ENCODE assay signal across 7 cellular contexts in genomic region chr3:66306081-66306480, GRCh38.
DNase-seq lines count a peak whose midpoint lies in the region; ATAC-seq lines count a peak whose summit lies in the region.
"Not testable (repeated sequence)": the region's sequence is repeated elsewhere in the genome, so short reads cannot be mapped to it uniquely, and the experiment has no call there.

No MANE protein-coding gene starts in this region.

- intact Hi-C loops in activated CD4-positive, alpha-beta memory T cell treated with anti-CD3 and anti-CD28 coated beads for 36 hours (cut with micrococcal nuclease); naive thymus-derived CD4-positive, alpha-beta T cell (cut with micrococcal nuclease): not testable (repeated sequence)

- peak overlapping the region; percentile 11 to 83 (median 42) for H3K4me3 Mint-ChIP-seq in CD4-positive, CD25-positive, alpha-beta regulatory T cell
- H3K4me3 Mint-ChIP-seq in CD8-positive, alpha-beta memory T cell = peak overlapping the region in 5 of 7 donors; percentile 21 to 67 (median 48)
- not testable (repeated sequence) for H3K4me3 Mint-ChIP-seq in activated CD4-positive, alpha-beta memory T cell treated with anti-CD3 and anti-CD28 coated beads for 36 hours; activated naive CD8-positive, alpha-beta T cell treated with anti-CD3 and anti-CD28 coated beads, Interleukin-2, amount 50 U/mL, for 24 hours
- peak overlapping the region in 1 of 2 donors; percentile 41 for H3K4me3 Mint-ChIP-seq in activated T-cell treated with anti-CD3 and anti-CD28 coated beads, Interleukin-2, amount 50 U/mL, for 72 hours
- peak overlapping the region in 1 of 10 donors; percentile 9 for H3K4me3 Mint-ChIP-seq in naive thymus-derived CD4-positive, alpha-beta T cell
- peak overlapping the region; percentile 63 for H3K4me3 Mint-ChIP-seq in stimulated activated effector memory CD8-positive, alpha-beta T cell treated with anti-CD3 and anti-CD28 coated beads, Interleukin-12 subunit alpha, Interleukin-12 subunit beta, amount 100 ng/mL, for 72 hours

- ATAC-seq in CD4-positive, CD25-positive, alpha-beta regulatory T cell (ENCODE audit: low read depth in 2 of 2); activated T-cell treated with anti-CD3 and anti-CD28 coated beads, Interleukin-2, amount 50 U/mL, for 72 hours (replicated peaks in 1 of 2); activated naive CD8-positive, alpha-beta T cell treated with anti-CD3 and anti-CD28 coated beads, Interleukin-2, amount 50 U/mL, for 24 hours; naive thymus-derived CD4-positive, alpha-beta T cell; stimulated activated effector memory CD8-positive, alpha-beta T cell treated with anti-CD3 and anti-CD28 coated beads, Interleukin-12 subunit alpha, Interleukin-12 subunit beta, amount 100 ng/mL, for 72 hours: not testable (repeated sequence)

- not testable (repeated sequence) for H3K9me3 ChIP-seq in CD4-positive, CD25-positive, alpha-beta regulatory T cell (ENCODE audit: control insufficient read depth in 2 of 2, low read length in 2 of 2); CD8-positive, alpha-beta memory T cell (ENCODE audit: low read length); naive thymus-derived CD4-positive, alpha-beta T cell (ENCODE audit: control insufficient read depth in 2 of 3, low read length in 3 of 3)

- not testable (repeated sequence) for DNase-seq in CD4-positive, CD25-positive, alpha-beta regulatory T cell; activated CD4-positive, alpha-beta memory T cell treated with anti-CD3 and anti-CD28 coated beads for 36 hours; activated T-cell treated with anti-CD3 and anti-CD28 coated beads, Interleukin-2, amount 50 U/mL, for 72 hours; activated naive CD8-positive, alpha-beta T cell treated with anti-CD3 and anti-CD28 coated beads, Interleukin-2, amount 50 U/mL, for 24 hours; naive thymus-derived CD4-positive, alpha-beta T cell; stimulated activated effector memory CD8-positive, alpha-beta T cell treated with anti-CD3 and anti-CD28 coated beads, Interleukin-12 subunit alpha, Interleukin-12 subunit beta, amount 100 ng/mL, for 72 hours (ENCODE audit: low spot score in 2 of 2)
- peak in 1 of 5 donors; percentile 20 for DNase-seq in CD8-positive, alpha-beta memory T cell

- not testable (repeated sequence) for H3K9me3 Mint-ChIP-seq in CD4-positive, CD25-positive, alpha-beta regulatory T cell; activated T-cell treated with anti-CD3 and anti-CD28 coated beads, Interleukin-2, amount 50 U/mL, for 72 hours; activated naive CD8-positive, alpha-beta T cell treated with anti-CD3 and anti-CD28 coated beads, Interleukin-2, amount 50 U/mL, for 24 hours; stimulated activated effector memory CD8-positive, alpha-beta T cell treated with anti-CD3 and anti-CD28 coated beads, Interleukin-12 subunit alpha, Interleukin-12 subunit beta, amount 100 ng/mL, for 72 hours
- peaks cover 0 to 15% (median 9%) of the 10 kb centered on the region in 5 donors for H3K9me3 Mint-ChIP-seq in CD8-positive, alpha-beta memory T cell
- peaks cover 17% of the 10 kb centered on the region for H3K9me3 Mint-ChIP-seq in activated CD4-positive, alpha-beta memory T cell treated with anti-CD3 and anti-CD28 coated beads for 36 hours
- H3K9me3 Mint-ChIP-seq in naive thymus-derived CD4-positive, alpha-beta T cell = peaks cover 0 to 25% (median 12%) of the 10 kb centered on the region in 11 donors

- CTCF ChIA-PET in CD8-positive, alpha-beta memory T cell (lab: Charles Lee) = interaction anchor here (1.5 to 2.1 kb wide), 2 partner anchors 8 to 66 kb away, joined by 3 to 5 read pairs; no protein-coding TSS in a partner anchor
- CTCF ChIA-PET in activated CD4-positive, alpha-beta memory T cell treated with anti-CD3 and anti-CD28 coated beads for 36 hours (lab: Charles Lee); naive thymus-derived CD4-positive, alpha-beta T cell (lab: Charles Lee): not testable (repeated sequence)

- POLR2A ChIA-PET in CD8-positive, alpha-beta memory T cell (lab: Charles Lee) = interaction anchor here (0.6 to 0.7 kb wide), 2 partner anchors 25 to 48 kb away, joined by 3 to 6 read pairs; no protein-coding TSS in a partner anchor
- POLR2A ChIA-PET in activated CD4-positive, alpha-beta memory T cell treated with anti-CD3 and anti-CD28 coated beads for 36 hours (lab: Charles Lee); naive thymus-derived CD4-positive, alpha-beta T cell (lab: Charles Lee): not testable (repeated sequence)

- peak overlapping the region; percentile 71 for H3K27ac ChIP-seq in CD4-positive, CD25-positive, alpha-beta regulatory T cell (ENCODE audit: insufficient read depth, low read length, poor library complexity, severe bottlenecking)
- H3K27ac ChIP-seq in CD8-positive, alpha-beta memory T cell (ENCODE audit: low read depth, low read length); naive thymus-derived CD4-positive, alpha-beta T cell (ENCODE audit: low read depth, low read length): not testable (repeated sequence)

- peaks cover 57% of the 10 kb centered on the region for H3K4me1 ChIP-seq in CD4-positive, CD25-positive, alpha-beta regulatory T cell (ENCODE audit: control insufficient read depth, insufficient read depth, low read length, poor library complexity, severe bottlenecking)
- peaks cover 56% of the 10 kb centered on the region for H3K4me1 ChIP-seq in CD8-positive, alpha-beta memory T cell (ENCODE audit: insufficient read depth, low read length)
- H3K4me1 ChIP-seq in naive thymus-derived CD4-positive, alpha-beta T cell (ENCODE audit: control insufficient read depth in 2 of 2, insufficient read depth in 2 of 2, low read length in 2 of 2) = peaks cover 29 to 66% of the 10 kb centered on the region in 2 donors

- H3K27ac Mint-ChIP-seq in CD4-positive, CD25-positive, alpha-beta regulatory T cell = peak overlapping the region in 2 of 3 donors; percentile 93 to 100
- H3K27ac Mint-ChIP-seq in CD8-positive, alpha-beta memory T cell = peak overlapping the region in 2 of 8 donors; percentile 82 to 97
- H3K27ac Mint-ChIP-seq in activated CD4-positive, alpha-beta memory T cell treated with anti-CD3 and anti-CD28 coated beads for 36 hours = peak overlapping the region; percentile 86
- H3K27ac Mint-ChIP-seq in activated T-cell treated with anti-CD3 and anti-CD28 coated beads, Interleukin-2, amount 50 U/mL, for 72 hours = peak overlapping the region; percentile 81
- H3K27ac Mint-ChIP-seq in activated naive CD8-positive, alpha-beta T cell treated with anti-CD3 and anti-CD28 coated beads, Interleukin-2, amount 50 U/mL, for 24 hours = peak overlapping the region; percentile 30
- peak overlapping the region in 5 of 9 donors; percentile 22 to 62 (median 45) for H3K27ac Mint-ChIP-seq in naive thymus-derived CD4-positive, alpha-beta T cell
- H3K27ac Mint-ChIP-seq in stimulated activated effector memory CD8-positive, alpha-beta T cell treated with anti-CD3 and anti-CD28 coated beads, Interleukin-12 subunit alpha, Interleukin-12 subunit beta, amount 100 ng/mL, for 72 hours = not testable (repeated sequence)

- H3K4me3 ChIP-seq in CD4-positive, CD25-positive, alpha-beta regulatory T cell (ENCODE audit: low read depth, low read length); CD8-positive, alpha-beta memory T cell (ENCODE audit: low read length); naive thymus-derived CD4-positive, alpha-beta T cell (ENCODE audit: low read length): not testable (repeated sequence)

- not testable (repeated sequence) for H3K36me3 Mint-ChIP-seq in CD4-positive, CD25-positive, alpha-beta regulatory T cell
- H3K36me3 Mint-ChIP-seq in CD8-positive, alpha-beta memory T cell = peaks cover 8 to 26% (median 13%) of the 10 kb centered on the region in 3 donors
- H3K36me3 Mint-ChIP-seq in activated CD4-positive, alpha-beta memory T cell treated with anti-CD3 and anti-CD28 coated beads for 36 hours = peaks cover 28% of the 10 kb centered on the region
- peaks cover 13 to 24% of the 10 kb centered on the region in 2 donors for H3K36me3 Mint-ChIP-seq in activated T-cell treated with anti-CD3 and anti-CD28 coated beads, Interleukin-2, amount 50 U/mL, for 72 hours (ENCODE audit: insufficient read depth in 2 of 2)
- H3K36me3 Mint-ChIP-seq in activated naive CD8-positive, alpha-beta T cell treated with anti-CD3 and anti-CD28 coated beads, Interleukin-2, amount 50 U/mL, for 24 hours (ENCODE audit: low read depth) = peaks cover 35% of the 10 kb centered on the region
- H3K36me3 Mint-ChIP-seq in naive thymus-derived CD4-positive, alpha-beta T cell = peaks cover 4 to 50% (median 37%) of the 10 kb centered on the region in 5 donors
- H3K36me3 Mint-ChIP-seq in stimulated activated effector memory CD8-positive, alpha-beta T cell treated with anti-CD3 and anti-CD28 coated beads, Interleukin-12 subunit alpha, Interleukin-12 subunit beta, amount 100 ng/mL, for 72 hours = peaks cover 26% of the 10 kb centered on the region

- H3K27me3 Mint-ChIP-seq in CD4-positive, CD25-positive, alpha-beta regulatory T cell; CD8-positive, alpha-beta memory T cell; activated CD4-positive, alpha-beta memory T cell treated with anti-CD3 and anti-CD28 coated beads for 36 hours; activated T-cell treated with anti-CD3 and anti-CD28 coated beads, Interleukin-2, amount 50 U/mL, for 72 hours (ENCODE audit: low read depth); activated naive CD8-positive, alpha-beta T cell treated with anti-CD3 and anti-CD28 coated beads, Interleukin-2, amount 50 U/mL, for 24 hours; naive thymus-derived CD4-positive, alpha-beta T cell: not testable (repeated sequence)

- H3K4me1 Mint-ChIP-seq in CD4-positive, CD25-positive, alpha-beta regulatory T cell = peaks cover 0 to 59% (median 29%) of the 10 kb centered on the region in 4 donors
- not testable (repeated sequence) for H3K4me1 Mint-ChIP-seq in CD8-positive, alpha-beta memory T cell
- peaks cover 39% of the 10 kb centered on the region for H3K4me1 Mint-ChIP-seq in activated CD4-positive, alpha-beta memory T cell treated with anti-CD3 and anti-CD28 coated beads for 36 hours (ENCODE audit: low read depth)
- peaks cover 51% of the 10 kb centered on the region for H3K4me1 Mint-ChIP-seq in activated T-cell treated with anti-CD3 and anti-CD28 coated beads, Interleukin-2, amount 50 U/mL, for 72 hours (ENCODE audit: low read depth)
- peaks cover 63% of the 10 kb centered on the region for H3K4me1 Mint-ChIP-seq in activated naive CD8-positive, alpha-beta T cell treated with anti-CD3 and anti-CD28 coated beads, Interleukin-2, amount 50 U/mL, for 24 hours
- peaks cover 27 to 66% (median 47%) of the 10 kb centered on the region in 7 donors for H3K4me1 Mint-ChIP-seq in naive thymus-derived CD4-positive, alpha-beta T cell
- H3K4me1 Mint-ChIP-seq in stimulated activated effector memory CD8-positive, alpha-beta T cell treated with anti-CD3 and anti-CD28 coated beads, Interleukin-12 subunit alpha, Interleukin-12 subunit beta, amount 100 ng/mL, for 72 hours = peaks cover 39% of the 10 kb centered on the region

- H3K36me3 ChIP-seq in CD4-positive, CD25-positive, alpha-beta regulatory T cell (ENCODE audit: control insufficient read depth, insufficient read depth, low read length); CD8-positive, alpha-beta memory T cell (ENCODE audit: insufficient read depth, low read length); naive thymus-derived CD4-positive, alpha-beta T cell (ENCODE audit: control insufficient read depth in 2 of 3, insufficient read depth in 3 of 3, low read length in 3 of 3): not testable (repeated sequence)

- not testable (repeated sequence) for H3K27me3 ChIP-seq in CD4-positive, CD25-positive, alpha-beta regulatory T cell (ENCODE audit: control insufficient read depth, insufficient read depth, low read length); CD8-positive, alpha-beta memory T cell (ENCODE audit: insufficient read depth, low read length, poor library complexity, severe bottlenecking); naive thymus-derived CD4-positive, alpha-beta T cell (ENCODE audit: control insufficient read depth in 2 of 2, insufficient read depth in 2 of 2, low read length in 2 of 2)
